22 cellular contexts compared by ENCODE assay signal in the genomic region with DNA sequence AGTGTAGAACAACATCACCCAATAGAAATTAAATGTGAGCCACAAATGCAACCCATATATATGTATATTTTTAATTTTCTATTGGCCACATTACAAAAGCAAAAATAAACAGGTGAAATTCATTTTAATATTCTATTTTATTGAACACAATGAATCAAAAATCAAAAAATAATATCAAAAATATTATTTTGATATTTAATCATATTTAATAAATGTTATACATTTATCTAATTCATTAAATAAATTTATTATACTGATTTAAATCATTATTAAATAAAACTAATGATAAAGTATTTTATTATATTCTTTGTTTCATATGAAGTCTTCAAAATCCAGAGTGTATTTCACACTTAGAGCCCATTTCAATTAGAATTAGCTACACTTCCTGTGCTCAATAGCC.
"Had no signal": no experiment of that assay in that cellular context is flagged by ENCODE, and none has a peak within 500 bp of the region (broad histone marks: within the 10 kb centered on the region; RNA-seq: fewer than 3 reads in every experiment).

No MANE protein-coding gene starts in this region.

- H3K4me3 ChIP-seq: K562 had no signal

- H3K36me3 Mint-ChIP-seq: IgD-negative memory B cell had no signal

- ATAC-seq: K562, Panc1, PC-3 had no signal

- H3K4me3 Mint-ChIP-seq: IgD-negative memory B cell had no signal

- H3K27me3 Mint-ChIP-seq: IgD-negative memory B cell had no signal

- H3K27ac ChIP-seq: KMS-11, RWPE1 had no signal

- H3K9me3 ChIP-seq: SK-N-SH had no signal

- FAIRE-seq: HTR-8/SVneo, K562 had no signal

- H3K4me1 Mint-ChIP-seq: IgD-negative memory B cell had no signal

- H3K27ac Mint-ChIP-seq: IgD-negative memory B cell had no signal

- DNase-seq: NCI-H1092, NCI-H1436, NCI-H187, NCI-H2029, NCI-H2081 treated with DMSO at 0.1 percent for 48 hours, NCI-H2171, NCI-H226, NCI-H446, NCI-H510A, NCI-H524 treated with DMSO at 0.1 percent for 48 hours, NCI-H69, NCI-H774, PC-3, SHP77, SK-N-SH, SW 1271 had no signal
